ENCODE assay signal across 19 cellular contexts in the genomic region with DNA sequence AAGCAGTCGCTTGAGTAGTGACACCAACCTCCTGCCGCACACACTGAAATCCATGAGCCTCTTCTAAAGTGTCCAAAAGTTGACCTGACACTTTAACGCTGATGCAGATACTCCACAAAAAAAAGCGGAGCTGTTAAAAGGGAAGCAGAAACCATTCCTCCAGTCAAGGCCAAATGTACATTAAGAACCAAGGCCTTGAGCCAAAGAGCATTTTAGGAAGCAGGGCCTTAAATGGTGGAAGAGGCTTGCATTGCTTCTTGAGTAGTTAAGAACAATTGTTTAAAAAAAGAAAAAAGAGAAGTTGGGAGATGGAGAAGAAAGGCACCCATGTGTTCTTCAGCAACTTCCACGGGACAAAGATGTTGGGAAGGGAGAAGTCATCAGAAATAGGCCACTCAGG. TPM values are rescaled to one million over a fixed set of nuclear protein-coding genes. Genes with fewer than 3 reads are reported as not detected.
A peak's percentile ranks its signal among the peaks of the same experiment; 100 is the strongest.
DNase-seq lines count a peak whose midpoint lies in the region; ATAC-seq and TF ChIP-seq lines count a peak whose summit lies in the region.
"Had no signal": no experiment of that assay in that cellular context is flagged by ENCODE, and none has a peak within 500 bp of the region (broad histone marks: within the 10 kb centered on the region; RNA-seq: fewer than 3 reads in every experiment).

No MANE protein-coding gene starts in this region.

- no peaks in the 10 kb centered on the region for H3K36me3 Mint-ChIP-seq in chondrocyte (ENCODE audit: low read depth)
- H3K36me3 Mint-ChIP-seq: CD4-positive, CD25-positive, alpha-beta regulatory T cell had no signal

- peaks cover 59% of the 10 kb centered on the region for H4K20me1 ChIP-seq in neural cell (ENCODE audit: insufficient read depth)

- no peak overlapping the region for H3K9ac ChIP-seq in neural cell (ENCODE audit: low read length)

- no peak overlapping the region for H3K4me2 ChIP-seq in neural cell (ENCODE audit: low read length)

- no peak for ATAC-seq in gastrocnemius medialis
- no peak for ATAC-seq in HG03095 (IDR thresholded peaks at IDR 0.05; ENCODE audit: unreplicated experiment)

- in situ Hi-C loops in gastrocnemius medialis (cut with MboI; ENCODE audit: low sequenced_read_pairs in 4 of 4): no loop called here

- H3K36me3 ChIP-seq in neural cell (ENCODE audit: insufficient read depth, low read length) (no peaks in the 10 kb centered on the region), gastrocnemius medialis (no peaks in the 10 kb centered on the region)
- H3K36me3 ChIP-seq: Peyer's patch, SJCRH30 had no signal

- H3K4me3 ChIP-seq in neural cell (ENCODE audit: low read length) (peak overlapping the region; percentile 52), gastrocnemius medialis (no peak overlapping the region)
- H3K4me3 ChIP-seq: Peyer's patch, SJCRH30 had no signal

- TF ChIP-seq POLR2A in gastrocnemius medialis (IDR thresholded peaks at IDR 0.05): no peak

- peak overlapping the region; percentile 14 for H3K27ac Mint-ChIP-seq in chondrocyte (ENCODE audit: unreplicated experiment)
- H3K27ac Mint-ChIP-seq: CD4-positive, CD25-positive, alpha-beta regulatory T cell; H9 had no signal

- H3K9me3 Mint-ChIP-seq in chondrocyte (ENCODE audit: low read depth): no peaks in the 10 kb centered on the region

- no peak overlapping the region for H3K4me3 Mint-ChIP-seq in chondrocyte (ENCODE audit: unreplicated experiment)
- H3K4me3 Mint-ChIP-seq: CD4-positive, CD25-positive, alpha-beta regulatory T cell; H9 had no signal

- peaks cover 100% of the 10 kb centered on the region for H3K79me2 ChIP-seq in neural cell (replicated peaks; ENCODE audit: insufficient read depth, low read length)

- DNase-seq in chondrocyte (ENCODE audit: low spot score) (no peak), gastrocnemius medialis (no peak), posterior cingulate gyrus (no peak), UCSD-AML1 (lab: John Stamatoyannopoulos, UW; ENCODE audit: unreplicated experiment) (no peak)
- DNase-seq in stimulated activated CD4-positive, alpha-beta T cell treated with anti-CD3 and anti-CD28 coated beads, Interleukin-4, amount 100 ng/mL, for 24 hours: no peak
- DNase-seq: CD4-positive, CD25-positive, alpha-beta regulatory T cell; DMS79; H9; KG1; NCI-H1092 treated with DMSO at 0.1 percent for 48 hours; NCI-H146; NCI-H2029; NCI-H226; NCI-H510A treated with DMSO at 0.1 percent for 48 hours; Peyer's patch; SJCRH30 had no signal

- H3K4me1 ChIP-seq in gastrocnemius medialis: peaks cover 82 to 99% of the 10 kb centered on the region in 2 donors

- TF ChIP-seq RAD21 in neural cell (conservative IDR thresholded peaks at IDR 0.05): no peak

- no peak for TF ChIP-seq CTCF in chondrocyte (IDR thresholded peaks at IDR 0.05)
- no peak for TF ChIP-seq CTCF in neural cell (IDR thresholded peaks at IDR 0.05; ENCODE audit: poor library complexity, severe bottlenecking)
- no peak for TF ChIP-seq CTCF in gastrocnemius medialis (IDR thresholded peaks at IDR 0.05 in 4 of 5, conservative IDR thresholded peaks at IDR 0.05 in 1 of 5)

- no peaks in the 10 kb centered on the region for H3K27me3 Mint-ChIP-seq in chondrocyte (ENCODE audit: low read depth)

- no peak for TF ChIP-seq EP300 in neural cell (conservative IDR thresholded peaks at IDR 0.05; ENCODE audit: poor library complexity, severe bottlenecking)

- H3K9me2 ChIP-seq in neural cell (ENCODE audit: insufficient read depth, low read length): no peaks in the 10 kb centered on the region

- peaks cover 89% of the 10 kb centered on the region for H3K4me1 Mint-ChIP-seq in chondrocyte (ENCODE audit: low read depth)
- H3K4me1 Mint-ChIP-seq: CD4-positive, CD25-positive, alpha-beta regulatory T cell had no signal

- no peaks in the 10 kb centered on the region for H3K9me3 ChIP-seq in neural cell (ENCODE audit: low read length)
- no peaks in the 10 kb centered on the region for H3K9me3 ChIP-seq in gastrocnemius medialis
- H3K9me3 ChIP-seq: Peyer's patch, SJCRH30 had no signal

- intact Hi-C loops in gastrocnemius medialis (cut with DNase I; ENCODE audit: low total_unique reads): no loop called here
- intact Hi-C loops in posterior cingulate gyrus (cut with DNase I): loop anchor here (10.0 kb wide), 3 partner anchors 107 to 207 kb away; no protein-coding TSS in a partner anchor

- no peaks in the 10 kb centered on the region for H3K27me3 ChIP-seq in neural cell (ENCODE audit: insufficient read depth, low read depth, low read length)
- H3K27me3 ChIP-seq in gastrocnemius medialis: no peaks in the 10 kb centered on the region
- H3K27me3 ChIP-seq: Peyer's patch, SJCRH30 had no signal

- H3K27ac ChIP-seq in neural cell (ENCODE audit: low read length) (no peak overlapping the region), gastrocnemius medialis (peak overlapping the region; percentile 1 to 99 (median 97))
- H3K27ac ChIP-seq: HL-60, Peyer's patch, SJCRH30 had no signal

- H3F3A ChIP-seq in neural cell (ENCODE audit: insufficient read depth, low read length, poor library complexity, severe bottlenecking): peaks cover 4% of the 10 kb centered on the region

- H2AFZ ChIP-seq in neural cell (ENCODE audit: low read depth, low read length): no peak overlapping the region

TF ChIP-seq in neural cell, 6 proteins besides CTCF, POLR2A, EP300 and RAD21:
- TF ChIP-seq POLR2AphosphoS5 (IDR thresholded peaks at IDR 0.05) (no peak), SMC3 (conservative IDR thresholded peaks at IDR 0.05; ENCODE audit: poor library complexity) (no peak), MXI1 (conservative IDR thresholded peaks at IDR 0.05; ENCODE audit: poor library complexity, severe bottlenecking) (no peak), EZH2 (IDR thresholded peaks at IDR 0.05; ENCODE audit: borderline replicate concordance, insufficient read depth, low read length, poor library complexity, severe bottlenecking) (no peak), TAF1 (IDR thresholded peaks at IDR 0.05; ENCODE audit: low read depth) (no peak)
- TF ChIP-seq, protein P1, sequence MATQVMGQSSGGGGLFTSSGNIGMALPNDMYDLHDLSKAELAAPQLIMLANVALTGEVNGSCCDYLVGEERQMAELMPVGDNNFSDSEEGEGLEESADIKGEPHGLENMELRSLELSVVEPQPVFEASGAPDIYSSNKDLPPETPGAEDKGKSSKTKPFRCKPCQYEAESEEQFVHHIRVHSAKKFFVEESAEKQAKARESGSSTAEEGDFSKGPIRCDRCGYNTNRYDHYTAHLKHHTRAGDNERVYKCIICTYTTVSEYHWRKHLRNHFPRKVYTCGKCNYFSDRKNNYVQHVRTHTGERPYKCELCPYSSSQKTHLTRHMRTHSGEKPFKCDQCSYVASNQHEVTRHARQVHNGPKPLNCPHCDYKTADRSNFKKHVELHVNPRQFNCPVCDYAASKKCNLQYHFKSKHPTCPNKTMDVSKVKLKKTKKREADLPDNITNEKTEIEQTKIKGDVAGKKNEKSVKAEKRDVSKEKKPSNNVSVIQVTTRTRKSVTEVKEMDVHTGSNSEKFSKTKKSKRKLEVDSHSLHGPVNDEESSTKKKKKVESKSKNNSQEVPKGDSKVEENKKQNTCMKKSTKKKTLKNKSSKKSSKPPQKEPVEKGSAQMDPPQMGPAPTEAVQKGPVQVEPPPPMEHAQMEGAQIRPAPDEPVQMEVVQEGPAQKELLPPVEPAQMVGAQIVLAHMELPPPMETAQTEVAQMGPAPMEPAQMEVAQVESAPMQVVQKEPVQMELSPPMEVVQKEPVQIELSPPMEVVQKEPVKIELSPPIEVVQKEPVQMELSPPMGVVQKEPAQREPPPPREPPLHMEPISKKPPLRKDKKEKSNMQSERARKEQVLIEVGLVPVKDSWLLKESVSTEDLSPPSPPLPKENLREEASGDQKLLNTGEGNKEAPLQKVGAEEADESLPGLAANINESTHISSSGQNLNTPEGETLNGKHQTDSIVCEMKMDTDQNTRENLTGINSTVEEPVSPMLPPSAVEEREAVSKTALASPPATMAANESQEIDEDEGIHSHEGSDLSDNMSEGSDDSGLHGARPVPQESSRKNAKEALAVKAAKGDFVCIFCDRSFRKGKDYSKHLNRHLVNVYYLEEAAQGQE (IDR thresholded peaks at IDR 0.05; ENCODE audit: borderline replicate concordance): no peak

RNA-seq across cellular contexts. Expression of a gene that starts 6.3 kb away (rescaled TPM):
- 74.4 to 91.0 TPM (median 86.8 TPM) in 3 replicates for total RNA-seq in chondrocyte
- polyA plus RNA-seq in neural cell: 26.4 and 27.7 TPM in 2 replicates
- polyA minus RNA-seq in neural cell: 112 and 179 TPM in 2 replicates
- total RNA-seq in gastrocnemius medialis: 10 to 100 TPM; 14.0 to 28.5 (median 27.3) TPM
